Comparison of ENCODE assay signal across 17 cellular contexts in genomic region chr3:127745656-127746399, GRCh38.
DNase-seq lines count a peak whose midpoint lies in the region; ATAC-seq and TF ChIP-seq lines count a peak whose summit lies in the region.
"Had no signal": no experiment of that assay in that cellular context is flagged by ENCODE, and none has a peak within 500 bp of the region (broad histone marks: within the 10 kb centered on the region; RNA-seq: fewer than 3 reads in every experiment).

No MANE protein-coding gene starts in this region.

- peaks cover 6 to 64% of the 10 kb centered on the region in 2 donors for H3K4me1 ChIP-seq in left lung
- peaks cover 7 to 60% (median 27%) of the 10 kb centered on the region in 6 donors for H3K4me1 ChIP-seq in spleen
- peaks cover 50% of the 10 kb centered on the region for H3K4me1 ChIP-seq in Karpas-422 (ENCODE audit: low read length)

- 0 out of 2 replicates have a peak, but pooled peaks cover 6% of the 10 kb centered on the region for H3K79me2 ChIP-seq in Karpas-422 (ENCODE audit: low read length)

- CTCF ChIA-PET in Calu3 (lab: Charles Lee) = interaction anchor here (2.6 kb wide), 1 partner anchor 10 kb away, joined by 8 read pairs; no protein-coding TSS in a partner anchor
- CTCF ChIA-PET in RWPE1 (lab: Yijun Ruan, JAX) = no interaction called here

- H3K27me3 ChIP-seq in left lung = no peaks in the 10 kb centered on the region
- no peaks in the 10 kb centered on the region for H3K27me3 ChIP-seq in spleen (replicated peaks in 1 of 7)
- no peaks in the 10 kb centered on the region for H3K27me3 ChIP-seq in Karpas-422 (ENCODE audit: low read length)

- peaks cover 15% of the 10 kb centered on the region for H3K36me3 Mint-ChIP-seq in Calu3 (ENCODE audit: insufficient read depth, unreplicated experiment)

- H4K20me1 ChIP-seq in Karpas-422 (ENCODE audit: insufficient read depth, low read depth, low read length) = no peaks in the 10 kb centered on the region

- no peaks in the 10 kb centered on the region for H3K27me3 Mint-ChIP-seq in Calu3 (ENCODE audit: unreplicated experiment)

- H3K4me1 Mint-ChIP-seq in Calu3 (ENCODE audit: low read depth, unreplicated experiment) = peaks cover 55% of the 10 kb centered on the region

- no peaks in the 10 kb centered on the region for H3K9me3 Mint-ChIP-seq in Calu3 (ENCODE audit: low read depth, unreplicated experiment)

- DNase-seq in Calu3 (no peak), RWPE1 (ENCODE audit: low spot score) (no peak), left lung (no peak), spleen (peak; percentile 69), Karpas-422 (no peak)
- DNase-seq: activated CD4-positive, alpha-beta T cell treated with anti-CD3 and anti-CD28 coated beads for 1 hour; activated naive CD4-positive, alpha-beta T cell treated with Interleukin-2 at 50 U/mL for 16 hours; GOT3; NCI-H1417 treated with DMSO at 0.1 percent for 48 hours; occipital lobe; SIG-M5; stimulated activated CD4-positive, alpha-beta T cell treated with anti-CD3 and anti-CD28 coated beads, Interleukin-4, amount 100 ng/mL, for 4 hours; T-helper 9 cell had no signal

- no peaks in the 10 kb centered on the region for H3K9me2 ChIP-seq in Karpas-422 (replicated peaks; ENCODE audit: insufficient read depth, low read length)

- no TSS peak for BruUV-seq in Calu3 (replicated peaks; lab: Mats Ljungman, UMichigan)

- H3K9ac ChIP-seq in Karpas-422 (ENCODE audit: low read length) = no peak overlapping the region

- H3K9me3 ChIP-seq in left lung (no peaks in the 10 kb centered on the region), spleen (no peaks in the 10 kb centered on the region), Karpas-422 (ENCODE audit: low read length) (no peaks in the 10 kb centered on the region)

- ATAC-seq in left lung (no peak), GM19328 (IDR thresholded peaks at IDR 0.05; ENCODE audit: unreplicated experiment) (no peak), HG03439 (IDR thresholded peaks at IDR 0.05; ENCODE audit: unreplicated experiment) (no peak), esophagus mucosa (no peak)

- H3K27ac Mint-ChIP-seq in Calu3 (ENCODE audit: unreplicated experiment) = peak overlapping the region; percentile 83

- H3K4me2 ChIP-seq in Karpas-422 (ENCODE audit: low read depth, low read length, poor library complexity, severe bottlenecking) = no peak overlapping the region

- POLR2A ChIA-PET in RWPE1 (lab: Yijun Ruan, JAX; ENCODE audit: low non-redundant PET) = no interaction called here

- H3K27ac ChIP-seq in RWPE1 (peak overlapping the region; percentile 78), left lung (peak overlapping the region; percentile 28 to 39), spleen (peak overlapping the region in 1 of 8 donors; percentile 21), Karpas-422 (ENCODE audit: low read length) (no peak overlapping the region)

- H3K36me3 ChIP-seq in left lung (peaks cover 0 to under 1% of the 10 kb centered on the region in 2 donors), spleen (peaks cover 0 to 5% (median 0%) of the 10 kb centered on the region in 6 donors), Karpas-422 (ENCODE audit: insufficient read depth, low read length) (no peaks in the 10 kb centered on the region)

- H3K4me3 Mint-ChIP-seq in Calu3 (ENCODE audit: low read depth, unreplicated experiment) = peak overlapping the region; percentile 29

- TF ChIP-seq POLR2A in spleen (IDR thresholded peaks at IDR 0.05) = no peak

- no peak overlapping the region for H2AFZ ChIP-seq in Karpas-422 (ENCODE audit: low read length)

- TF ChIP-seq CTCF in Calu3 (IDR thresholded peaks at IDR 0.05; ENCODE audit: unreplicated experiment) (no peak), RWPE1 (conservative IDR thresholded peaks at IDR 0.05; ENCODE audit: low read depth) (no peak), left lung (IDR thresholded peaks at IDR 0.05) (no peak), spleen (IDR thresholded peaks at IDR 0.05 in 8 of 11, conservative IDR thresholded peaks at IDR 0.05 in 3 of 11) (no peak)

- intact Hi-C loops in Calu3 (cut with micrococcal nuclease; ENCODE audit: unreplicated experiment) = loop anchor here (2.0 to 5.0 kb wide), 2 partner anchors 49 to 71 kb away; no protein-coding TSS in a partner anchor
- intact Hi-C loops in left lung (cut with DNase I) = no loop called here
- intact Hi-C loops in spleen (cut with DNase I; ENCODE audit: low total_unique reads) = no loop called here

- 86 to 96% (median 89%) methylated on average over 10 to 11 of the region's 11 CpGs for WGBS in spleen, 5 donors

- H3K4me3 ChIP-seq in left lung (no peak overlapping the region), spleen (no peak overlapping the region), Karpas-422 (ENCODE audit: low read length) (no peak overlapping the region)
- H3K4me3 ChIP-seq: skin epidermis had no signal
